ENCODE assay signal across 1 cellular context in the genomic region with DNA sequence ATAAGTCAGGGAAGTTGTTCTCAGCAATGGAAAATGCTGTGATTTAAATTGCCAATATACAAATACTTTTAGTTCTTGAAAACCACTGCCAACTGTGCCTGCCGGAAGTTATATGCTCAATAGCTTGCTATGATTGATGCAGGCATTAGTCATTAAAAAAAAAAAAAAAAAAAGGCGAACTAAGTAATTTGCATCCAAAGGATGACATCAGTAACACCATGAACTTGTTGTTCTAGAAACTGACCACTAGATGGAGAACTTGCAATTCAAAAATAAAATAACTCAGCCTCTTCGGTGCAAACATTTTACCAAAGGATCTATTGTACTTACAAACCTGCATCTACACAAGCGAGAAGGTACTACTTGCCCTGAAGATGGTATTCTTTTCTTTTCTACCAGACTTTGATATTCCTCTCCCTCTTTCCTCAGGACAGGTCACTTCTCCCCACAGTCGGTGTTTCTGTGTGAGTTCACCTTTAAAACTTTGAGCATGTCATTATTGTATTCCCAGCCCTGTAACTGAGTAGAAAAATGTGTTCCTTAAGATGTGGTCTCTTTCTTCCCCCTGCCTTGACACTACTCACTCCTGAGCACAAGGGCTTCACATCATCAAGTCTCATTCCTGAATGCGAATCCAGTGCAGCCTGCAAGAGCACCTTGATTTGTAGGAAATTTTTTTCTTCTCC.
TF ChIP-seq lines count a peak whose summit lies in the region.

No MANE protein-coding gene starts in this region.

TF ChIP-seq in Ishikawa, 13 proteins besides CTCF, POLR2A, EP300 and RAD21 (continued from another document):
- TF ChIP-seq REST (IDR thresholded peaks at IDR 0.05; ENCODE audit: low read depth) (no peak), TAF1 (IDR thresholded peaks at IDR 0.05; ENCODE audit: low read depth) (no peak), TEAD4 (IDR thresholded peaks at IDR 0.05) (no peak)
